In the genomic region with DNA sequence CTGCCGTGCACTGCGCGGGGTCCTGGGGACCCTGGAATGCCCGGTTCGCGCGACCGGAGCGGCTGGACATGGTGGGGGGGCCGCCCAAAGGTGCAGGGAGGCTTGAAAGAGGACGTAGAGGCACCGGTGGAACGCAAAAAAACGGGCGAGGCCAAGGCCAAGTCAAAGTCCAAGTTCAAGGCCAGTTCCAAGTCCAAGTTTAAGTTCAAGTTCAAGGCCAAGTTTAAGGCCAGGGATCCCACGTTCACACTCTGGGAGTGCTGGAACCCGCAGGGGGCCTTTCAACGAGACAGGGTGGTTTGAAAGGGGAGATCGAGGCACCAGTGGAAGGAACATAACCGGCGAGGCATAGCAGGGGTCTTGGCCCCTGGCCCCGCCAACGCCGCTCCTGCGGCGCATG, we compare ENCODE assay signal across 20 cellular contexts.
"Had no signal": no experiment of that assay in that cellular context is flagged by ENCODE, and none has a peak within 500 bp of the region (broad histone marks: within the 10 kb centered on the region; RNA-seq: fewer than 3 reads in every experiment).

No MANE protein-coding gene starts in this region.

- DNase-seq: Kasumi-1, MM.1S, NCI-H1092 treated with DMSO at 0.1 percent for 48 hours, NCI-H1436, NCI-H187, NCI-H2029, NCI-H2081 treated with DMSO at 0.1 percent for 48 hours, NCI-H2171, NCI-H226, NCI-H446, NCI-H510A, NCI-H524 treated with DMSO at 0.1 percent for 48 hours, NCI-H69, NCI-H774, SHP77, SK-N-SH had no signal

- FAIRE-seq: HTR-8/SVneo had no signal

- H3K9ac ChIP-seq: KMS-11, SK-N-SH had no signal

- H3K9me3 ChIP-seq: SK-N-SH had no signal

- H3K27ac ChIP-seq: HL-60, KMS-11, RWPE1 had no signal
